13 cellular contexts compared by ENCODE assay signal in the genomic region with DNA sequence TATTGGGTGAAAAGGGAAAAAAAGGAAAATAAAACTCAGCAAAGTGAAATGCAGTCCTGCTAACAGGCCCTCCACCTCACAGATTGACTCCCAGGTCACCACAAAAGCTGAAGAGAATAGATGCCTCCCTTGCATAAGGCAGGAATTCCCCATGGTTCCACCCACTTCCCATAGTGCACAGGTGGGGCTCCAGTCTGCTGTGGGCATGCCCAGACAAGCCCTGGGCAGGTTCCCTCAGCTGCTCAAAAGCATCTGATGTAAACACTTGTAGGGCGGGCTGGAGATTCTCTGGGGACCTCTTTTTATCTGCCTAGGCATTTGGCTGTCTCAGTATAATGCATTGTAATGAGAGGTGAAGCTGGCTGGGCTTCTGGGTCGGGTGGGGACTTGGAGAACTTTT.
A peak's percentile ranks its signal among the peaks of the same experiment; 100 is the strongest.
DNase-seq lines count a peak whose midpoint lies in the region; ATAC-seq, FAIRE-seq and TF ChIP-seq lines count a peak whose summit lies in the region.
"Had no signal": no experiment of that assay in that cellular context is flagged by ENCODE, and none has a peak within 500 bp of the region (broad histone marks: within the 10 kb centered on the region; RNA-seq: fewer than 3 reads in every experiment).

No MANE protein-coding gene starts in this region.

- no peak overlapping the region for H2AFZ ChIP-seq in H1 (ENCODE audit: low read length)

- FAIRE-seq in H1 (lab: Jason Lieb, UNC) = no peak

- no peak overlapping the region for H2BK20ac ChIP-seq in H1 (ENCODE audit: low read length)

- TF ChIP-seq POLR2A in H1 (IDR thresholded peaks at IDR 0.05; ENCODE audit: control extremely low read depth in 1 of 2, low read depth in 2 of 2, low read length in 2 of 2) = no peak

- no peaks in the 10 kb centered on the region for H3K79me2 ChIP-seq in H1 (ENCODE audit: control insufficient read depth in 1 of 2, insufficient read depth in 2 of 2, low read length in 2 of 2)

- H2BK15ac ChIP-seq in H1 (ENCODE audit: low read length) = no peak overlapping the region

- no peak for TF ChIP-seq RAD21 in H1 (IDR thresholded peaks at IDR 0.05 in 1 of 2, conservative IDR thresholded peaks at IDR 0.05 in 1 of 2; ENCODE audit: low read depth in 2 of 2, low read length in 2 of 2)

- H4K91ac ChIP-seq in H1 (replicated peaks; ENCODE audit: insufficient read length, low read length) = no peak overlapping the region

- POLR2A ChIA-PET in H1 (lab: Charles Lee; ENCODE audit: partially characterized antibody) = no interaction called here

- TF ChIP-seq CTCF in H1 (IDR thresholded peaks at IDR 0.05; ENCODE audit: control extremely low read depth in 1 of 3, insufficient read depth in 1 of 3, low read depth in 1 of 3, low read length in 3 of 3) (no peak), right atrium auricular region (IDR thresholded peaks at IDR 0.05) (no peak)

- no peaks in the 10 kb centered on the region for H3K23me2 ChIP-seq in H1 (ENCODE audit: low read depth, low read length)

- H3K23ac ChIP-seq in H1 (ENCODE audit: insufficient read length) = no peak overlapping the region

- no peaks in the 10 kb centered on the region for H3K36me3 ChIP-seq in HAP-1 (replicated peaks)
- H3K36me3 ChIP-seq in HUES6 (ENCODE audit: control insufficient read depth, insufficient read depth, low read length) = no peaks in the 10 kb centered on the region
- no peaks in the 10 kb centered on the region for H3K36me3 ChIP-seq in H1 (ENCODE audit: control insufficient read depth in 2 of 4, insufficient read depth in 4 of 4, low read length in 3 of 4)
- no peaks in the 10 kb centered on the region for H3K36me3 ChIP-seq in right atrium auricular region

- no peak overlapping the region for H2AK5ac ChIP-seq in H1 (ENCODE audit: low read depth, low read length)

- no peak overlapping the region for H3K18ac ChIP-seq in H1 (ENCODE audit: extremely low read depth, low read length)

- DNase-seq in HAP-1 (ENCODE audit: low spot score in 2 of 2) = peak; percentile 25 to 72
- no peak for DNase-seq in H1 (ENCODE audit: low read depth in 1 of 2, low spot score in 2 of 2)
- DNase-seq in right atrium auricular region (ENCODE audit: low spot score) = no peak
- DNase-seq in retina = no peak
- no peak for DNase-seq in G401 (ENCODE audit: low spot score)
- DNase-seq: activated naive CD4-positive, alpha-beta T cell; DMS153; KG1; naive B cell; psoas muscle had no signal

- no peak overlapping the region for H2BK120ac ChIP-seq in H1 (replicated peaks; ENCODE audit: low read depth, low read length)

- H4K8ac ChIP-seq in H1 (ENCODE audit: extremely low read depth, insufficient read depth, low read length) = no peak overlapping the region

- H2BK5ac ChIP-seq in H1 (ENCODE audit: low read depth, low read length) = peak overlapping the region; percentile 60; the same call in 1 of the 2 replicates

- H3K56ac ChIP-seq in H1 (replicated peaks; ENCODE audit: insufficient read length, low read depth, low read length) = no peak overlapping the region

- peak overlapping the region; percentile 53; the same call in 1 of the 2 replicates for H3K27ac ChIP-seq in HUES6 (ENCODE audit: low read depth, low read length)
- 0 out of 2 replicates have a peak overlapping the region, but pooled peaks have one; percentile 29 for H3K27ac ChIP-seq in H1 (ENCODE audit: low read depth, low read length)
- H3K27ac ChIP-seq in right atrium auricular region = no peak overlapping the region
- H3K27ac ChIP-seq: psoas muscle had no signal

- TF ChIP-seq EP300 in H1 (IDR thresholded peaks at IDR 0.05; ENCODE audit: borderline replicate concordance in 1 of 2, low read depth in 2 of 2, low read length in 2 of 2) = no peak

- H3K9ac ChIP-seq in HUES6 (ENCODE audit: low read length) (no peak overlapping the region), H1 (replicated peaks in 1 of 4; ENCODE audit: extremely low read depth in 1 of 4, low read depth in 3 of 4, low read length in 3 of 4) (no peak overlapping the region)

- H3K27me3 ChIP-seq in HAP-1 (ENCODE audit: low read depth) (no peaks in the 10 kb centered on the region), HUES6 (ENCODE audit: control insufficient read depth, insufficient read depth, low read length) (no peaks in the 10 kb centered on the region), H1 (replicated peaks in 1 of 4; ENCODE audit: control insufficient read depth in 3 of 4, extremely low read depth in 1 of 4, insufficient read depth in 3 of 4, low read length in 3 of 4) (no peaks in the 10 kb centered on the region), right atrium auricular region (no peaks in the 10 kb centered on the region)

- no peaks in the 10 kb centered on the region for H3K9me3 ChIP-seq in HAP-1
- H3K9me3 ChIP-seq in HUES6 (ENCODE audit: control insufficient read depth, insufficient read depth, low read depth, low read length) = peaks cover 15% of the 10 kb centered on the region; the same call in 1 of the 2 replicates
- H3K9me3 ChIP-seq in H1 (ENCODE audit: insufficient read depth in 2 of 2, low read depth in 1 of 2, low read length in 1 of 2) = peaks cover 4 to 5% of the 10 kb centered on the region in 2 experiments; a peak in 1 of 4 replicates
- no peaks in the 10 kb centered on the region for H3K9me3 ChIP-seq in right atrium auricular region

- H3K4ac ChIP-seq in H1 (replicated peaks; ENCODE audit: insufficient read length, low read depth, low read length) = no peak overlapping the region

- H3K4me1 ChIP-seq in HAP-1 (peaks cover 17% of the 10 kb centered on the region), HUES6 (ENCODE audit: control insufficient read depth, insufficient read depth, low read length) (no peaks in the 10 kb centered on the region), H1 (replicated peaks in 1 of 4; ENCODE audit: control insufficient read depth in 3 of 4, insufficient read depth in 4 of 4, low read length in 3 of 4) (no peaks in the 10 kb centered on the region), right atrium auricular region (no peaks in the 10 kb centered on the region)
- H3K4me1 ChIP-seq: psoas muscle had no signal

- H2BK12ac ChIP-seq in H1 (ENCODE audit: low read depth, low read length) = no peak overlapping the region

- ATAC-seq in GM18861 (IDR thresholded peaks at IDR 0.05; ENCODE audit: unreplicated experiment) = peak; percentile 46
- ATAC-seq in HG02870 (IDR thresholded peaks at IDR 0.05; ENCODE audit: unreplicated experiment) = no peak
- ATAC-seq: psoas muscle had no signal

- no peaks in the 10 kb centered on the region for H4K20me1 ChIP-seq in H1 (replicated peaks in 1 of 2; ENCODE audit: control insufficient read depth in 1 of 2, insufficient read depth in 2 of 2, low read length in 2 of 2)

- H3K14ac ChIP-seq in H1 (ENCODE audit: insufficient read length) = no peak overlapping the region

- WGBS in H1 (ENCODE audit: extremely low coverage in 1 of 2, insufficient coverage in 1 of 2, insufficient read length in 1 of 2, insufficient replicate concordance in 2 of 2, low coverage in 1 of 2, low lambda C conversion rate in 2 of 2, missing lambda C conversion rate in 1 of 2), 2 experiments = 95% methylated on average over 2 of the region's 2 CpGs; no CpG with 5 or more reads in 1 of the 2 experiments

- in situ Hi-C loops in HAP-1 (cut with MboI; ENCODE audit: low sequenced_read_pairs) = no loop called here
- in situ Hi-C loops in G401 (cut with HindIII; ENCODE audit: low sequenced_read_pairs) = no loop called here

- H3K4me2 ChIP-seq in H1 (ENCODE audit: insufficient read depth in 1 of 2, low read depth in 2 of 2, low read length in 2 of 2) = no peak overlapping the region

- H3K4me3 ChIP-seq in HAP-1 = no peak overlapping the region
- H3K4me3 ChIP-seq in HUES6 (ENCODE audit: low read depth, low read length) = no peak overlapping the region
- H3K4me3 ChIP-seq in H1 (ENCODE audit: extremely low read depth in 1 of 4, insufficient read depth in 2 of 4, low read depth in 3 of 4, low read length in 4 of 4) = no peak overlapping the region
- no peak overlapping the region for H3K4me3 ChIP-seq in right atrium auricular region
- H3K4me3 ChIP-seq: psoas muscle had no signal

- no peak overlapping the region for H4K5ac ChIP-seq in H1 (ENCODE audit: insufficient read length, low read depth, low read length)

- H3K79me1 ChIP-seq in H1 (ENCODE audit: low read depth, low read length) = no peaks in the 10 kb centered on the region

- CTCF ChIA-PET in H1 (lab: Charles Lee; ENCODE audit: partially characterized antibody) = interaction anchor here (0.8 kb wide), 1 partner anchor 26 kb away, joined by 3 read pairs; no protein-coding TSS in a partner anchor

TF ChIP-seq in H1, 55 proteins besides CTCF, POLR2A, EP300 and RAD21 (continues in another document):
- TF ChIP-seq SP4 (IDR thresholded peaks at IDR 0.05; ENCODE audit: low read length) (no peak), SAP30 (IDR thresholded peaks at IDR 0.05; ENCODE audit: insufficient read depth, insufficient replicate concordance, low read length) (no peak), JUND (IDR thresholded peaks at IDR 0.05; ENCODE audit: low read length) (no peak), ASH2L (IDR thresholded peaks at IDR 0.05; ENCODE audit: low read length) (no peak), TEAD4 (IDR thresholded peaks at IDR 0.05; ENCODE audit: low read depth, low read length) (no peak), GABPA (IDR thresholded peaks at IDR 0.05; ENCODE audit: borderline replicate concordance, insufficient read depth, low read length) (no peak), RBBP5 (IDR thresholded peaks at IDR 0.05; ENCODE audit: borderline replicate concordance, low read depth, low read length) (no peak), PHF8 (conservative IDR thresholded peaks at IDR 0.05; ENCODE audit: low read depth, low read length) (no peak), NRF1 (IDR thresholded peaks at IDR 0.05; ENCODE audit: low read depth, low read length) (no peak), SIRT6 (IDR thresholded peaks at IDR 0.05; ENCODE audit: low read length) (no peak), RFX5 (IDR thresholded peaks at IDR 0.05; ENCODE audit: borderline replicate concordance, low read depth, low read length) (no peak), ATF2 (IDR thresholded peaks at IDR 0.05; ENCODE audit: low read length) (no peak), TAF7 (optimal IDR thresholded peaks at IDR 0.05; ENCODE audit: borderline replicate concordance, low read depth, low read length) (no peak), CTBP2 (IDR thresholded peaks at IDR 0.05; ENCODE audit: borderline replicate concordance, insufficient read depth, insufficient read length, low read length) (no peak), TBP (IDR thresholded peaks at IDR 0.05; ENCODE audit: low read depth, low read length) (no peak)

Comparison
In these comparisons a context has a peak if more than half of its experiments do, and no peak if none do; other contexts are left out.
1. DNase-seq: peak in HAP-1 (2 of 2); none in H1 (0 of 2), right atrium auricular region (single experiment), retina (single experiment) and G401 (single experiment).
2. H3K27ac ChIP-seq: peak in HUES6 (single experiment) and H1 (single experiment); none in right atrium auricular region (0 of 2).